ENCODE assay signal across 24 cellular contexts in genomic region chr10:129743738-129744133, GRCh38.
DNase-seq lines count a peak whose midpoint lies in the region; ATAC-seq and TF ChIP-seq lines count a peak whose summit lies in the region.
"Had no signal": no experiment of that assay in that cellular context is flagged by ENCODE, and none has a peak within 500 bp of the region (broad histone marks: within the 10 kb centered on the region; RNA-seq: fewer than 3 reads in every experiment).

No MANE protein-coding gene starts in this region.

- 0 out of 2 replicates have a peak, but pooled peaks cover 2% of the 10 kb centered on the region for H3K4me1 Mint-ChIP-seq in WTC11

- no peak overlapping the region for H3K27ac ChIP-seq in stomach
- H3K27ac ChIP-seq: A549; BLaER1 treated with 17β-estradiol and CSF1 and Interleukin-3, amounts not matched to agents 10 nM and 100 nM; PC-9 had no signal

- no peak overlapping the region for H3K27ac Mint-ChIP-seq in WTC11
- H3K27ac Mint-ChIP-seq: CD4-positive, alpha-beta T cell had no signal

- DNase-seq in Right ventricle myocardium superior (peak; percentile 9), left ventricle myocardium superior (no peak), WTC11 (ENCODE audit: low spot score) (peak; percentile 3), mucosa of gallbladder (ENCODE audit: low spot score) (peak; percentile 6), stomach (peak; percentile 14), NCI-H146 (lab: John Stamatoyannopoulos, UW) (no peak), HEK293T (ENCODE audit: extremely low spot score) (no peak)
- DNase-seq: AML-193, DMS53, IMR-90, KG1, MG63, NCI-H1105 treated with DMSO at 0.1 percent for 48 hours, NCI-H1694, NCI-H2029 treated with DMSO at 0.1 percent for 48 hours, NCI-H446 treated with DMSO at 0.1 percent for 48 hours, NCI-H526, PC-9, RPMI8226, SHP77 had no signal

- H3K9me3 ChIP-seq in stomach, result peaks cover 0 to 24% (median 19%) of the 10 kb centered on the region in 4 donors
- H3K9me3 ChIP-seq: A549, MG63 had no signal

- H3K4me3 ChIP-seq in stomach, result no peak overlapping the region
- H3K4me3 ChIP-seq: A549; BLaER1 treated with 17β-estradiol and CSF1 and Interleukin-3, amounts not matched to agents 10 nM and 100 nM; MG63; PC-9 had no signal

- intact Hi-C loops in Right ventricle myocardium superior (cut with DNase I) (loop anchor here (2.0 kb wide), 1 partner anchor 19 kb away; no protein-coding TSS in a partner anchor), left ventricle myocardium superior (cut with micrococcal nuclease) (no loop called here), stomach (cut with DNase I; ENCODE audit: low total_unique reads) (no loop called here)

- no peak for TF ChIP-seq POLR2A in stomach (IDR thresholded peaks at IDR 0.05)

- TF ChIP-seq EP300 in stomach (IDR thresholded peaks at IDR 0.05), result no peak

- no peaks in the 10 kb centered on the region for H3K27me3 ChIP-seq in stomach
- H3K27me3 ChIP-seq: BLaER1 treated with 17β-estradiol and CSF1 and Interleukin-3, amounts not matched to agents 10 nM and 100 nM; MG63 had no signal

- CTCF ChIA-PET in WTC11 (lab: Charles Lee), result no interaction called here
- CTCF ChIA-PET in HEK293T (lab: Yijun Ruan, JAX), result no interaction called here

- POLR2A ChIA-PET in WTC11 (lab: Charles Lee), result no interaction called here
- POLR2A ChIA-PET in HEK293T (lab: Yijun Ruan, JAX), result no interaction called here

- no peak for TF ChIP-seq CTCF in WTC11 (IDR thresholded peaks at IDR 0.05)
- TF ChIP-seq CTCF in stomach (IDR thresholded peaks at IDR 0.05), result no peak

- no peak overlapping the region for H3K4me3 Mint-ChIP-seq in WTC11
- H3K4me3 Mint-ChIP-seq: CD4-positive, alpha-beta T cell had no signal

- no peaks in the 10 kb centered on the region for H3K27me3 Mint-ChIP-seq in WTC11 (ENCODE audit: low read depth)
- H3K27me3 Mint-ChIP-seq: CD4-positive, alpha-beta T cell had no signal

- peaks cover 14% of the 10 kb centered on the region for H3K36me3 Mint-ChIP-seq in WTC11

- no peak for ATAC-seq in Right ventricle myocardium superior (ENCODE audit: poor library complexity)
- ATAC-seq in left ventricle myocardium superior, result no peak
- ATAC-seq in WTC11, result no peak
- ATAC-seq in GM19452 (IDR thresholded peaks at IDR 0.05; ENCODE audit: unreplicated experiment), result no peak
- ATAC-seq: A549 had no signal

- H3K36me3 ChIP-seq in stomach, result peaks cover 0 to 21% (median 2%) of the 10 kb centered on the region in 4 donors
- H3K36me3 ChIP-seq: MG63 had no signal

- H3K9me3 Mint-ChIP-seq in WTC11, result peaks cover 26% of the 10 kb centered on the region

- H3K4me1 ChIP-seq in stomach, result no peaks in the 10 kb centered on the region
- H3K4me1 ChIP-seq: A549 had no signal

- WGBS in stomach, 5 donors, result 96 to 100% (median 97%) methylated on average over 7 of the region's 7 CpGs

TF ChIP-seq in WTC11, 78 proteins besides CTCF, POLR2A, EP300 and RAD21 (continues in another document):
- TF ChIP-seq, protein P1, sequence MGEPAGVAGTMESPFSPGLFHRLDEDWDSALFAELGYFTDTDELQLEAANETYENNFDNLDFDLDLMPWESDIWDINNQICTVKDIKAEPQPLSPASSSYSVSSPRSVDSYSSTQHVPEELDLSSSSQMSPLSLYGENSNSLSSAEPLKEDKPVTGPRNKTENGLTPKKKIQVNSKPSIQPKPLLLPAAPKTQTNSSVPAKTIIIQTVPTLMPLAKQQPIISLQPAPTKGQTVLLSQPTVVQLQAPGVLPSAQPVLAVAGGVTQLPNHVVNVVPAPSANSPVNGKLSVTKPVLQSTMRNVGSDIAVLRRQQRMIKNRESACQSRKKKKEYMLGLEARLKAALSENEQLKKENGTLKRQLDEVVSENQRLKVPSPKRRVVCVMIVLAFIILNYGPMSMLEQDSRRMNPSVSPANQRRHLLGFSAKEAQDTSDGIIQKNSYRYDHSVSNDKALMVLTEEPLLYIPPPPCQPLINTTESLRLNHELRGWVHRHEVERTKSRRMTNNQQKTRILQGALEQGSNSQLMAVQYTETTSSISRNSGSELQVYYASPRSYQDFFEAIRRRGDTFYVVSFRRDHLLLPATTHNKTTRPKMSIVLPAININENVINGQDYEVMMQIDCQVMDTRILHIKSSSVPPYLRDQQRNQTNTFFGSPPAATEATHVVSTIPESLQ (CRISPR knock-in tag; IDR thresholded peaks at IDR 0.05), result no peak
- no peak for TF ChIP-seq CDX4 (CRISPR knock-in tag; IDR thresholded peaks at IDR 0.05; ENCODE audit: borderline replicate concordance)
- no peak for TF ChIP-seq ZMAT4 (CRISPR knock-in tag; IDR thresholded peaks at IDR 0.05)
- TF ChIP-seq ZNF219 (CRISPR knock-in tag; IDR thresholded peaks at IDR 0.05; ENCODE audit: borderline replicate concordance), result no peak
- TF ChIP-seq PREB (CRISPR knock-in tag; IDR thresholded peaks at IDR 0.05; ENCODE audit: borderline replicate concordance), result no peak

TF ChIP-seq in HEK293T, 16 proteins besides CTCF, POLR2A, EP300 and RAD21:
- TF ChIP-seq CTBP1 (IDR thresholded peaks at IDR 0.05; ENCODE audit: borderline replicate concordance) (no peak), HDGF (IDR thresholded peaks at IDR 0.05; ENCODE audit: borderline replicate concordance) (no peak), FOXA1 (IDR thresholded peaks at IDR 0.05) (no peak), FOXM1 (IDR thresholded peaks at IDR 0.05; ENCODE audit: borderline replicate concordance) (no peak), LEF1 (IDR thresholded peaks at IDR 0.05; ENCODE audit: borderline replicate concordance) (no peak), NFRKB (IDR thresholded peaks at IDR 0.05) (no peak), L3MBTL2 (conservative IDR thresholded peaks at IDR 0.05) (no peak), BHLHE40 (IDR thresholded peaks at IDR 0.05; ENCODE audit: borderline replicate concordance) (no peak), ARNT (IDR thresholded peaks at IDR 0.05) (no peak), ZNF384 (IDR thresholded peaks at IDR 0.05) (no peak), ELF4 (IDR thresholded peaks at IDR 0.05) (no peak), SP1 (IDR thresholded peaks at IDR 0.05) (no peak), TARDBP (IDR thresholded peaks at IDR 0.05) (no peak), FOXK2 (IDR thresholded peaks at IDR 0.05) (no peak), SUZ12 (IDR thresholded peaks at IDR 0.05) (no peak)
- TF ChIP-seq, protein P2, sequence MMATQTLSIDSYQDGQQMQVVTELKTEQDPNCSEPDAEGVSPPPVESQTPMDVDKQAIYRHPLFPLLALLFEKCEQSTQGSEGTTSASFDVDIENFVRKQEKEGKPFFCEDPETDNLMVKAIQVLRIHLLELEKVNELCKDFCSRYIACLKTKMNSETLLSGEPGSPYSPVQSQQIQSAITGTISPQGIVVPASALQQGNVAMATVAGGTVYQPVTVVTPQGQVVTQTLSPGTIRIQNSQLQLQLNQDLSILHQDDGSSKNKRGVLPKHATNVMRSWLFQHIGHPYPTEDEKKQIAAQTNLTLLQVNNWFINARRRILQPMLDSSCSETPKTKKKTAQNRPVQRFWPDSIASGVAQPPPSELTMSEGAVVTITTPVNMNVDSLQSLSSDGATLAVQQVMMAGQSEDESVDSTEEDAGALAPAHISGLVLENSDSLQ (IDR thresholded peaks at IDR 0.05), result no peak

Comparison
In these comparisons a context has a peak if more than half of its experiments do, and no peak if none do; other contexts are left out.
1. DNase-seq: peak in Right ventricle myocardium superior (single experiment), WTC11 (single experiment), mucosa of gallbladder (single experiment) and stomach (single experiment); none in left ventricle myocardium superior (single experiment), NCI-H146 (single experiment) and HEK293T (single experiment).